1 cellular context compared by ENCODE assay signal in the genomic region with DNA sequence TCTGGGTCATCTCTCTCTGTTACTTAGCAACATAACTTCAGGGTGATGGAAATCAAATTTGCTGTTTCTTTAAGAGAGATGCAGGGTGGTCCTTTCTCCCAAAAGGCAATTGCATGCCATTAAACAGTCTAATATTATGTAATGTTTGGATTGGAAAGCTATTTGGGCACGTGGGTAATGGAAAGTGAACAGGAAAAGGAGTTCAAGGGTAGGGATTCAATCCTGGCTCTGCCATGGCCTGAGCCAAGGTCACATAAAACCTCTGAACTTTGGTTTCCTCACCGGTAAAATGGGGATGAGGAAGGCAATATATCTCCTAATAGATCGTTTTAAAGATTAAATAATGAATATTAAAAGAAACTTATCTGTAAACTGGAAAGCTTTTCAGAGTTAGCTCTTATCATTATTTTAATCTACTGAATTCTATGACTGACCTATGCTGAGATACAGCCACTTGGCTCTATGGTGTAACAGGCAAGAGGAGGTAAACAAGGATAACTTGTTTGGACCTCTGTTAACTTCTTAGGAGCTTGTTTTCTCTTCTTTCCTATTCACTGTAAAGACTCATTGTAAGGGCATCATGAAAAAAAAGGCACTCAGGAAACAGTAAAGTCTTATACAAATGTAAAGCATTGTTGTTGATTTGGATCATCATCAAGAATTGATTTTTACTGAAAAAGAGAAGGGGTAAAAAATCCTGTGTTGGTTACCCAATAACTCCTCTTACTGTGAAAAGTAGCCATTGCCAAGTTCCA.
TF ChIP-seq lines count a peak whose summit lies in the region.

No MANE protein-coding gene starts in this region.

TF ChIP-seq in IMR-90, 13 proteins besides CTCF, POLR2A, EP300 and RAD21 (continued from another document):
- TF ChIP-seq, protein P1, sequence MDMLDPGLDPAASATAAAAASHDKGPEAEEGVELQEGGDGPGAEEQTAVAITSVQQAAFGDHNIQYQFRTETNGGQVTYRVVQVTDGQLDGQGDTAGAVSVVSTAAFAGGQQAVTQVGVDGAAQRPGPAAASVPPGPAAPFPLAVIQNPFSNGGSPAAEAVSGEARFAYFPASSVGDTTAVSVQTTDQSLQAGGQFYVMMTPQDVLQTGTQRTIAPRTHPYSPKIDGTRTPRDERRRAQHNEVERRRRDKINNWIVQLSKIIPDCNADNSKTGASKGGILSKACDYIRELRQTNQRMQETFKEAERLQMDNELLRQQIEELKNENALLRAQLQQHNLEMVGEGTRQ (IDR thresholded peaks at IDR 0.05; ENCODE audit: low read depth, low read length): no peak
- TF ChIP-seq RFX5 (IDR thresholded peaks at IDR 0.05; ENCODE audit: low read depth, low read length): no peak
